Comparison of ENCODE assay signal across 8 cellular contexts in genomic region chr9:33597391-33597790, GRCh38.
DNase-seq lines count a peak whose midpoint lies in the region; ATAC-seq and TF ChIP-seq lines count a peak whose summit lies in the region.
"Not testable (repeated sequence)": the region's sequence is repeated elsewhere in the genome, so short reads cannot be mapped to it uniquely, and the experiment has no call there.

No MANE protein-coding gene starts in this region.

- H3K27ac Mint-ChIP-seq in CD4-positive, alpha-beta memory T cell = peak overlapping the region; percentile 67 to 95 (median 89)
- peak overlapping the region; percentile 85 to 94 for H3K27ac Mint-ChIP-seq in T-cell
- H3K27ac Mint-ChIP-seq in activated CD8-positive, alpha-beta T cell treated with anti-CD3 and anti-CD28 coated beads for 36 hours = not testable (repeated sequence)
- peak overlapping the region; percentile 47 for H3K27ac Mint-ChIP-seq in activated naive CD4-positive, alpha-beta T cell treated with anti-CD3 and anti-CD28 coated beads for 36 hours
- peak overlapping the region; percentile 91 for H3K27ac Mint-ChIP-seq in activated naive CD8-positive, alpha-beta T cell treated with anti-CD3 and anti-CD28 coated beads, Interleukin-2, amount 10 ng/mL, durations not matched to agents 7 days and 5 days
- peak overlapping the region in 8 of 9 donors; percentile 66 to 94 (median 87) for H3K27ac Mint-ChIP-seq in naive thymus-derived CD4-positive, alpha-beta T cell

- H3K36me3 Mint-ChIP-seq in CD4-positive, alpha-beta memory T cell; T-cell; activated CD8-positive, alpha-beta T cell treated with anti-CD3 and anti-CD28 coated beads for 36 hours (ENCODE audit: low read depth); activated naive CD4-positive, alpha-beta T cell treated with anti-CD3 and anti-CD28 coated beads for 36 hours (ENCODE audit: low read depth); activated naive CD8-positive, alpha-beta T cell treated with anti-CD3 and anti-CD28 coated beads, Interleukin-2, amount 10 ng/mL, durations not matched to agents 7 days and 5 days; naive thymus-derived CD4-positive, alpha-beta T cell: not testable (repeated sequence)

- not testable (repeated sequence) for H3K27me3 Mint-ChIP-seq in CD4-positive, alpha-beta memory T cell; T-cell; activated CD8-positive, alpha-beta T cell treated with anti-CD3 and anti-CD28 coated beads for 36 hours; activated naive CD4-positive, alpha-beta T cell treated with anti-CD3 and anti-CD28 coated beads for 36 hours (ENCODE audit: low read depth); activated naive CD8-positive, alpha-beta T cell treated with anti-CD3 and anti-CD28 coated beads, Interleukin-2, amount 10 ng/mL, durations not matched to agents 7 days and 5 days
- H3K27me3 Mint-ChIP-seq in naive thymus-derived CD4-positive, alpha-beta T cell = peaks cover 0 to 14% (median 8%) of the 10 kb centered on the region in 5 donors

- H3K4me3 ChIP-seq in CD4-positive, alpha-beta memory T cell (ENCODE audit: low read length in 2 of 2); naive thymus-derived CD4-positive, alpha-beta T cell (ENCODE audit: low read length); thymus (ENCODE audit: low read length): not testable (repeated sequence)

- peaks cover 4 to 11% (median 5%) of the 10 kb centered on the region in 4 donors for H3K4me1 Mint-ChIP-seq in CD4-positive, alpha-beta memory T cell
- H3K4me1 Mint-ChIP-seq in T-cell; activated CD8-positive, alpha-beta T cell treated with anti-CD3 and anti-CD28 coated beads for 36 hours (ENCODE audit: low read depth); activated naive CD4-positive, alpha-beta T cell treated with anti-CD3 and anti-CD28 coated beads for 36 hours (ENCODE audit: low read depth); activated naive CD8-positive, alpha-beta T cell treated with anti-CD3 and anti-CD28 coated beads, Interleukin-2, amount 10 ng/mL, durations not matched to agents 7 days and 5 days: not testable (repeated sequence)
- peaks cover 3 to 11% (median 7%) of the 10 kb centered on the region in 7 donors for H3K4me1 Mint-ChIP-seq in naive thymus-derived CD4-positive, alpha-beta T cell

- not testable (repeated sequence) for H3K27ac ChIP-seq in CD4-positive, alpha-beta memory T cell (ENCODE audit: low read depth, low read length); naive thymus-derived CD4-positive, alpha-beta T cell (ENCODE audit: low read depth, low read length)
- H3K27ac ChIP-seq in thymus (ENCODE audit: low read depth) = peak overlapping the region; percentile 13

- H3K4me1 ChIP-seq in CD4-positive, alpha-beta memory T cell (ENCODE audit: insufficient read depth, low read length); naive thymus-derived CD4-positive, alpha-beta T cell (ENCODE audit: control insufficient read depth in 2 of 2, insufficient read depth in 2 of 2, low read length in 2 of 2); thymus (ENCODE audit: control insufficient read depth, insufficient read depth, low read length): not testable (repeated sequence)

- peak overlapping the region in 6 of 8 donors; percentile 53 to 85 (median 70) for H3K4me3 Mint-ChIP-seq in CD4-positive, alpha-beta memory T cell
- H3K4me3 Mint-ChIP-seq in T-cell = peak overlapping the region in 1 of 3 donors; percentile 44
- not testable (repeated sequence) for H3K4me3 Mint-ChIP-seq in activated CD8-positive, alpha-beta T cell treated with anti-CD3 and anti-CD28 coated beads for 36 hours; activated naive CD4-positive, alpha-beta T cell treated with anti-CD3 and anti-CD28 coated beads for 36 hours
- H3K4me3 Mint-ChIP-seq in activated naive CD8-positive, alpha-beta T cell treated with anti-CD3 and anti-CD28 coated beads, Interleukin-2, amount 10 ng/mL, durations not matched to agents 7 days and 5 days = peak overlapping the region; percentile 34
- peak overlapping the region in 8 of 10 donors; percentile 44 to 66 (median 61) for H3K4me3 Mint-ChIP-seq in naive thymus-derived CD4-positive, alpha-beta T cell

- intact Hi-C loops in CD4-positive, alpha-beta memory T cell (cut with micrococcal nuclease); activated CD8-positive, alpha-beta T cell treated with anti-CD3 and anti-CD28 coated beads for 36 hours (cut with micrococcal nuclease); activated naive CD4-positive, alpha-beta T cell treated with anti-CD3 and anti-CD28 coated beads for 36 hours (cut with micrococcal nuclease); naive thymus-derived CD4-positive, alpha-beta T cell (cut with micrococcal nuclease): not testable (repeated sequence)

- H3K36me3 ChIP-seq in CD4-positive, alpha-beta memory T cell (ENCODE audit: insufficient read depth, low read length); naive thymus-derived CD4-positive, alpha-beta T cell (ENCODE audit: control insufficient read depth in 2 of 3, insufficient read depth in 3 of 3, low read length in 3 of 3); thymus (ENCODE audit: control insufficient read depth, insufficient read depth): not testable (repeated sequence)

- H3K27me3 ChIP-seq in CD4-positive, alpha-beta memory T cell (ENCODE audit: insufficient read depth, low read length); naive thymus-derived CD4-positive, alpha-beta T cell (ENCODE audit: control insufficient read depth in 2 of 2, insufficient read depth in 2 of 2, low read length in 2 of 2); thymus (ENCODE audit: control insufficient read depth, insufficient read depth): not testable (repeated sequence)

- CTCF ChIA-PET in CD4-positive, alpha-beta memory T cell (lab: Charles Lee; ENCODE audit: partially characterized antibody); T-cell (lab: Charles Lee); activated CD8-positive, alpha-beta T cell treated with anti-CD3 and anti-CD28 coated beads for 36 hours (lab: Charles Lee); activated naive CD4-positive, alpha-beta T cell treated with anti-CD3 and anti-CD28 coated beads for 36 hours (lab: Charles Lee); naive thymus-derived CD4-positive, alpha-beta T cell (lab: Charles Lee): not testable (repeated sequence)

- TF ChIP-seq CTCF in activated CD8-positive, alpha-beta T cell treated with anti-CD3 and anti-CD28 coated beads for 36 hours (IDR thresholded peaks at IDR 0.05) = not testable (repeated sequence)

- DNase-seq in CD4-positive, alpha-beta memory T cell = peak in 2 of 5 donors; percentile 3 to 17
- DNase-seq in T-cell; activated naive CD4-positive, alpha-beta T cell treated with anti-CD3 and anti-CD28 coated beads for 36 hours; activated naive CD8-positive, alpha-beta T cell treated with anti-CD3 and anti-CD28 coated beads, Interleukin-2, amount 10 ng/mL, durations not matched to agents 7 days and 5 days: not testable (repeated sequence)
- peak; percentile 9 for DNase-seq in activated CD4-positive, alpha-beta T cell treated with anti-CD3 and anti-CD28 coated beads for 48 hours
- peak; percentile 16 for DNase-seq in activated CD8-positive, alpha-beta T cell treated with anti-CD3 and anti-CD28 coated beads for 36 hours
- DNase-seq in naive thymus-derived CD4-positive, alpha-beta T cell = peak in 2 of 9 donors; percentile 2 to 33

- H3K9me3 Mint-ChIP-seq in CD4-positive, alpha-beta memory T cell; T-cell; activated CD8-positive, alpha-beta T cell treated with anti-CD3 and anti-CD28 coated beads for 36 hours; activated naive CD4-positive, alpha-beta T cell treated with anti-CD3 and anti-CD28 coated beads for 36 hours; activated naive CD8-positive, alpha-beta T cell treated with anti-CD3 and anti-CD28 coated beads, Interleukin-2, amount 10 ng/mL, durations not matched to agents 7 days and 5 days; naive thymus-derived CD4-positive, alpha-beta T cell: not testable (repeated sequence)

- WGBS in thymus = 94% methylated on average over 4 of the region's 4 CpGs

- H3K9me3 ChIP-seq in CD4-positive, alpha-beta memory T cell (ENCODE audit: control insufficient read depth in 1 of 2, low read length in 2 of 2); naive thymus-derived CD4-positive, alpha-beta T cell (ENCODE audit: control insufficient read depth in 2 of 3, low read length in 3 of 3); thymus (ENCODE audit: control insufficient read depth): not testable (repeated sequence)

- ATAC-seq in T-cell (replicated peaks in 1 of 4); activated CD8-positive, alpha-beta T cell treated with anti-CD3 and anti-CD28 coated beads for 36 hours; activated naive CD8-positive, alpha-beta T cell treated with anti-CD3 and anti-CD28 coated beads, Interleukin-2, amount 10 ng/mL, durations not matched to agents 7 days and 5 days (ENCODE audit: low read depth); naive thymus-derived CD4-positive, alpha-beta T cell: not testable (repeated sequence)

- POLR2A ChIA-PET in CD4-positive, alpha-beta memory T cell (lab: Charles Lee; ENCODE audit: partially characterized antibody); T-cell (lab: Charles Lee); activated CD8-positive, alpha-beta T cell treated with anti-CD3 and anti-CD28 coated beads for 36 hours (lab: Charles Lee); activated naive CD8-positive, alpha-beta T cell treated with anti-CD3 and anti-CD28 coated beads, Interleukin-2, amount 10 ng/mL, durations not matched to agents 7 days and 5 days (lab: Charles Lee); naive thymus-derived CD4-positive, alpha-beta T cell (lab: Charles Lee): not testable (repeated sequence)
